Comparison of ENCODE assay signal across 29 cellular contexts in genomic region chr2:16661936-16662335, GRCh38. TPM values are rescaled to one million over a fixed set of nuclear protein-coding genes. Genes with fewer than 3 reads are reported as not detected.
A peak's percentile ranks its signal among the peaks of the same experiment; 100 is the strongest.
DNase-seq lines count a peak whose midpoint lies in the region; ATAC-seq and TF ChIP-seq lines count a peak whose summit lies in the region.
"Had no signal": no experiment of that assay in that cellular context is flagged by ENCODE, and none has a peak within 500 bp of the region (broad histone marks: within the 10 kb centered on the region; RNA-seq: fewer than 3 reads in every experiment).

No MANE protein-coding gene starts in this region.

- peaks cover 15% of the 10 kb centered on the region for H3K4me1 Mint-ChIP-seq in activated CD8-positive, alpha-beta T cell treated with anti-CD3 and anti-CD28 coated beads, Interleukin-2, amount 10 ng/mL, durations not matched to agents 7 days and 5 days (ENCODE audit: low read depth)

- POLR2A ChIA-PET in OCI-LY7 (lab: Charles Lee), result interaction anchor here (1.3 to 17.9 kb wide), 2 partner anchors 18 to 34 kb away, joined by 5 to 414 read pairs; no protein-coding TSS in a partner anchor
- POLR2A ChIA-PET in activated CD8-positive, alpha-beta T cell treated with anti-CD3 and anti-CD28 coated beads, Interleukin-2, amount 10 ng/mL, durations not matched to agents 7 days and 5 days (lab: Charles Lee), result no interaction called here

- H3K4me1 ChIP-seq in OCI-LY7 (ENCODE audit: insufficient read depth, low read length, poor library complexity, severe bottlenecking), result peaks cover 91% of the 10 kb centered on the region

- ATAC-seq in activated CD8-positive, alpha-beta T cell treated with anti-CD3 and anti-CD28 coated beads, Interleukin-2, amount 10 ng/mL, durations not matched to agents 7 days and 5 days, result no peak
- ATAC-seq: esophagus mucosa, lower lobe of right lung had no signal

- H3K27me3 Mint-ChIP-seq in activated CD8-positive, alpha-beta T cell treated with anti-CD3 and anti-CD28 coated beads, Interleukin-2, amount 10 ng/mL, durations not matched to agents 7 days and 5 days (ENCODE audit: low read depth), result peaks cover 32% of the 10 kb centered on the region

- H3K36me3 Mint-ChIP-seq in activated CD8-positive, alpha-beta T cell treated with anti-CD3 and anti-CD28 coated beads, Interleukin-2, amount 10 ng/mL, durations not matched to agents 7 days and 5 days (ENCODE audit: low read depth), result no peaks in the 10 kb centered on the region
- H3K36me3 Mint-ChIP-seq: activated naive CD8-positive, alpha-beta T cell; CD4-positive, CD25-positive, alpha-beta regulatory T cell had no signal

- peak overlapping the region; percentile 83; the same call in 1 of the 2 replicates for H3K4me2 ChIP-seq in OCI-LY7 (ENCODE audit: low read length)
- H3K4me2 ChIP-seq: smooth muscle cell had no signal

- H3K9me3 Mint-ChIP-seq in activated CD8-positive, alpha-beta T cell treated with anti-CD3 and anti-CD28 coated beads, Interleukin-2, amount 10 ng/mL, durations not matched to agents 7 days and 5 days (ENCODE audit: insufficient read depth), result no peaks in the 10 kb centered on the region
- H3K9me3 Mint-ChIP-seq: activated T-cell treated with anti-CD3 and anti-CD28 coated beads, Interleukin-2, amount 50 U/mL, for 24 hours; nephron had no signal

- H3K4me3 ChIP-seq in OCI-LY7 (ENCODE audit: low read depth, low read length, poor library complexity, severe bottlenecking) (no peak overlapping the region), coronary artery (no peak overlapping the region)
- H3K4me3 ChIP-seq: lower lobe of right lung, SJSA1, smooth muscle cell, tibial nerve had no signal

- CTCF ChIA-PET in OCI-LY7 (lab: Charles Lee; ENCODE audit: unreplicated experiment), result interaction anchor here (1.0 to 14.7 kb wide), 2 partner anchors 12 to 35 kb away, joined by 3 to 149 read pairs; no protein-coding TSS in a partner anchor
- CTCF ChIA-PET in activated CD8-positive, alpha-beta T cell treated with anti-CD3 and anti-CD28 coated beads, Interleukin-2, amount 10 ng/mL, durations not matched to agents 7 days and 5 days (lab: Charles Lee), result no interaction called here

- TF ChIP-seq CTCF in OCI-LY7 (conservative IDR thresholded peaks at IDR 0.05; ENCODE audit: low read length) (no peak), coronary artery (IDR thresholded peaks at IDR 0.05) (no peak)

- H3K27ac Mint-ChIP-seq in activated CD8-positive, alpha-beta T cell treated with anti-CD3 and anti-CD28 coated beads, Interleukin-2, amount 10 ng/mL, durations not matched to agents 7 days and 5 days, result no peak overlapping the region
- H3K27ac Mint-ChIP-seq: activated naive CD8-positive, alpha-beta T cell; activated T-cell treated with anti-CD3 and anti-CD28 coated beads, Interleukin-2, amount 50 U/mL, for 24 hours; CD4-positive, CD25-positive, alpha-beta regulatory T cell; nephron had no signal

- H3K9me3 ChIP-seq in OCI-LY7 (ENCODE audit: low read length), result no peaks in the 10 kb centered on the region
- H3K9me3 ChIP-seq: lower lobe of right lung, SJSA1, tibial nerve had no signal

- H3K79me2 ChIP-seq in OCI-LY7 (ENCODE audit: insufficient read depth, low read depth, low read length), result peaks cover 12% of the 10 kb centered on the region; the same call in 1 of the 2 replicates

- BruUV-seq in OCI-LY7 (replicated peaks; lab: Mats Ljungman, UMichigan), result no TSS peak

- no peak for DNase-seq in OCI-LY7 (ENCODE audit: low spot score)
- DNase-seq in glomerular visceral epithelial cell (ENCODE audit: extremely low spot score), result peak; percentile 26
- DNase-seq in renal cortical epithelial cell (ENCODE audit: low read depth), result peak; percentile 71
- DNase-seq in activated CD8-positive, alpha-beta T cell treated with anti-CD3 and anti-CD28 coated beads, Interleukin-2, amount 10 ng/mL, durations not matched to agents 7 days and 5 days, result no peak
- no peak for DNase-seq in G401 (ENCODE audit: low spot score)
- no peak for DNase-seq in coronary artery (ENCODE audit: low spot score)
- DNase-seq in A172 (ENCODE audit: low spot score), result no peak
- DNase-seq: activated CD4-positive, alpha-beta T cell treated with anti-CD3 and anti-CD28 coated beads for 4 hours; activated effector memory CD4-positive, alpha-beta T cell treated with anti-CD3 and anti-CD28 coated beads, Interleukin-2, amount 50 U/mL, for 16 hours; activated T-cell treated with anti-CD3 and anti-CD28 coated beads, Interleukin-2, amount 50 U/mL, for 24 hours; CD4-positive, CD25-positive, alpha-beta regulatory T cell; effector memory CD4-positive, alpha-beta T cell; foreskin fibroblast; GOT3; lower lobe of right lung; NCI-H1436 treated with DMSO at 0.1 percent for 48 hours; NCI-H2081 treated with DMSO at 0.1 percent for 48 hours; NCI-H446; NCI-H774; retina; RPMI8226; stimulated activated CD4-positive, alpha-beta T cell treated with anti-CD3 and anti-CD28 coated beads, Interleukin-1b, Interleukin-23, amount 100 ng/mL, for 48 hours; T-helper 9 cell had no signal

- no peaks in the 10 kb centered on the region for H4K20me1 ChIP-seq in OCI-LY7 (ENCODE audit: insufficient read depth, low read length)

- H2AFZ ChIP-seq in OCI-LY7 (ENCODE audit: low read length), result no peak overlapping the region

- H3K27ac ChIP-seq in OCI-LY7 (ENCODE audit: low read depth, low read length, poor library complexity, severe bottlenecking) (no peak overlapping the region), coronary artery (no peak overlapping the region)
- H3K27ac ChIP-seq: lower lobe of right lung, SJSA1, tibial nerve had no signal

- in situ Hi-C loops in G401 (cut with HindIII; ENCODE audit: low sequenced_read_pairs), result no loop called here

- H3K4me3 Mint-ChIP-seq in activated CD8-positive, alpha-beta T cell treated with anti-CD3 and anti-CD28 coated beads, Interleukin-2, amount 10 ng/mL, durations not matched to agents 7 days and 5 days, result no peak overlapping the region
- H3K4me3 Mint-ChIP-seq: activated naive CD8-positive, alpha-beta T cell; activated T-cell treated with anti-CD3 and anti-CD28 coated beads, Interleukin-2, amount 50 U/mL, for 24 hours; CD4-positive, CD25-positive, alpha-beta regulatory T cell; nephron had no signal

- no peaks in the 10 kb centered on the region for H3K9me2 ChIP-seq in OCI-LY7 (ENCODE audit: insufficient read depth, low read length)

- no peaks in the 10 kb centered on the region for H3K36me3 ChIP-seq in OCI-LY7 (ENCODE audit: insufficient read depth, low read length)
- H3K36me3 ChIP-seq: lower lobe of right lung, SJSA1, tibial nerve had no signal

- intact Hi-C loops in OCI-LY7 (cut with micrococcal nuclease; ENCODE audit: unreplicated experiment), result no loop called here

RNA-seq across cellular contexts. Expression of gene CYRIA, which starts 3.7 kb away (rescaled TPM):
- total RNA-seq in OCI-LY7 (2014; rRNA removed; shearing (Covaris generic)), result 2.6 and 5.0 TPM in 2 replicates
- total RNA-seq in OCI-LY7 (2022) (11.7 and 13.4 TPM in 2 replicates), renal cortical epithelial cell (9.2 and 11.6 TPM in 2 replicates)
- under 1 TPM; 0.78 to 0.84 TPM for total RNA-seq in activated CD8-positive, alpha-beta T cell treated with anti-CD3 and anti-CD28 coated beads, Interleukin-2, amount 10 ng/mL, durations not matched to agents 7 days and 5 days
- not detected in 2 replicates for total RNA-seq in G401 (2014; rRNA removed; shearing (Covaris generic))
- 23.7 and 25.2 TPM in 2 replicates for total RNA-seq in A172 (2014; rRNA removed; shearing (Covaris generic))
- total RNA-seq: CD4-positive, CD25-positive, alpha-beta regulatory T cell had no signal

Comparison
In these comparisons a context has a peak if more than half of its experiments do, and no peak if none do; other contexts are left out.
1. DNase-seq: peak in glomerular visceral epithelial cell (single experiment) and renal cortical epithelial cell (single experiment); none in OCI-LY7 (single experiment), activated CD8-positive, alpha-beta T cell treated with anti-CD3 and anti-CD28 coated beads, Interleukin-2, amount 10 ng/mL, durations not matched to agents 7 days and 5 days (single experiment), G401 (single experiment), coronary artery (single experiment) and A172 (single experiment).